ENCODE assay signal across 1 cellular context in the genomic region with DNA sequence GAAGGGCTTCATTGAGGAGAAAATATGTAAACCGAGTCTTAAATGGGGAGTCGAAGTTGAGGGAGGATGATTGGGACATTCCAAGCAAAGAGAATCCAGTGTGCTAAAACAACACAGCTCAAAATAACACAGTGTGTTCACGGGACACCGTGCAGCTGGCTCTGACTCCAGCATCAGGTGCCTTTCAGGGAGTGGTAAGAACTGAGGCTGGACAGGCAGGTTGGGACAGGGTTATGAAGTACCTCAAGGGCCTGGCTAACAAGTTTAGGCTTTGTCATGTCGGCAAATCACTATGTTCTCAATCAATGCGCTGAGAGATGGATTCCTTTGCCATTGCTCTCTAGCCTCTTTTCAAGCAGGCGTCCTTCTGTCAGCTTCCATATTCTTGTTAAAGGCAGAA.
TF ChIP-seq lines count a peak whose summit lies in the region.

No MANE protein-coding gene starts in this region.

TF ChIP-seq in K562, 482 proteins besides CTCF, POLR2A, EP300 and RAD21:
- TF ChIP-seq ETV1 (tag; conservative IDR thresholded peaks at IDR 0.05; ENCODE audit: low read depth) (no peak), SMARCA5 (IDR thresholded peaks at IDR 0.05) (no peak), PRMT5 (CRISPR knock-in tag; IDR thresholded peaks at IDR 0.05) (no peak), GATA2 (CRISPR knock-in tag; IDR thresholded peaks at IDR 0.05) (no peak), CBFB (CRISPR knock-in tag; IDR thresholded peaks at IDR 0.05) (no peak), ERF (CRISPR knock-in tag; IDR thresholded peaks at IDR 0.05) (no peak), KDM2B (CRISPR knock-in tag; IDR thresholded peaks at IDR 0.05) (no peak), ZNF583 (CRISPR knock-in tag; IDR thresholded peaks at IDR 0.05) (no peak), ZC3H4 (CRISPR knock-in tag; IDR thresholded peaks at IDR 0.05; ENCODE audit: borderline replicate concordance) (no peak), ZNF224 (CRISPR knock-in tag; IDR thresholded peaks at IDR 0.05) (no peak), ZNF764 (CRISPR knock-in tag; IDR thresholded peaks at IDR 0.05; ENCODE audit: low read depth) (no peak), MAFK (IDR thresholded peaks at IDR 0.05; ENCODE audit: low read length) (no peak), JUND (IDR thresholded peaks at IDR 0.05; ENCODE audit: borderline replicate concordance, low read depth, low read length) (no peak), JUND (tag; IDR thresholded peaks at IDR 0.05; ENCODE audit: borderline replicate concordance, low read depth, low read length) (no peak), NR3C1 (CRISPR knock-in tag; IDR thresholded peaks at IDR 0.05) (no peak), ARID2 (IDR thresholded peaks at IDR 0.05) (no peak)
- TF ChIP-seq, protein P1, sequence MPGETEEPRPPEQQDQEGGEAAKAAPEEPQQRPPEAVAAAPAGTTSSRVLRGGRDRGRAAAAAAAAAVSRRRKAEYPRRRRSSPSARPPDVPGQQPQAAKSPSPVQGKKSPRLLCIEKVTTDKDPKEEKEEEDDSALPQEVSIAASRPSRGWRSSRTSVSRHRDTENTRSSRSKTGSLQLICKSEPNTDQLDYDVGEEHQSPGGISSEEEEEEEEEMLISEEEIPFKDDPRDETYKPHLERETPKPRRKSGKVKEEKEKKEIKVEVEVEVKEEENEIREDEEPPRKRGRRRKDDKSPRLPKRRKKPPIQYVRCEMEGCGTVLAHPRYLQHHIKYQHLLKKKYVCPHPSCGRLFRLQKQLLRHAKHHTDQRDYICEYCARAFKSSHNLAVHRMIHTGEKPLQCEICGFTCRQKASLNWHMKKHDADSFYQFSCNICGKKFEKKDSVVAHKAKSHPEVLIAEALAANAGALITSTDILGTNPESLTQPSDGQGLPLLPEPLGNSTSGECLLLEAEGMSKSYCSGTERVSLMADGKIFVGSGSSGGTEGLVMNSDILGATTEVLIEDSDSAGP (CRISPR knock-in tag; IDR thresholded peaks at IDR 0.05) = no peak
- TF ChIP-seq, protein P2, sequence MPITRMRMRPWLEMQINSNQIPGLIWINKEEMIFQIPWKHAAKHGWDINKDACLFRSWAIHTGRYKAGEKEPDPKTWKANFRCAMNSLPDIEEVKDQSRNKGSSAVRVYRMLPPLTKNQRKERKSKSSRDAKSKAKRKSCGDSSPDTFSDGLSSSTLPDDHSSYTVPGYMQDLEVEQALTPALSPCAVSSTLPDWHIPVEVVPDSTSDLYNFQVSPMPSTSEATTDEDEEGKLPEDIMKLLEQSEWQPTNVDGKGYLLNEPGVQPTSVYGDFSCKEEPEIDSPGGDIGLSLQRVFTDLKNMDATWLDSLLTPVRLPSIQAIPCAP (CRISPR knock-in tag; IDR thresholded peaks at IDR 0.05; ENCODE audit: borderline replicate concordance) = no peak
- TF ChIP-seq, protein P3, sequence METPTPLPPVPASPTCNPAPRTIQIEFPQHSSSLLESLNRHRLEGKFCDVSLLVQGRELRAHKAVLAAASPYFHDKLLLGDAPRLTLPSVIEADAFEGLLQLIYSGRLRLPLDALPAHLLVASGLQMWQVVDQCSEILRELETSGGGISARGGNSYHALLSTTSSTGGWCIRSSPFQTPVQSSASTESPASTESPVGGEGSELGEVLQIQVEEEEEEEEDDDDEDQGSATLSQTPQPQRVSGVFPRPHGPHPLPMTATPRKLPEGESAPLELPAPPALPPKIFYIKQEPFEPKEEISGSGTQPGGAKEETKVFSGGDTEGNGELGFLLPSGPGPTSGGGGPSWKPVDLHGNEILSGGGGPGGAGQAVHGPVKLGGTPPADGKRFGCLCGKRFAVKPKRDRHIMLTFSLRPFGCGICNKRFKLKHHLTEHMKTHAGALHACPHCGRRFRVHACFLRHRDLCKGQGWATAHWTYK (CRISPR knock-in tag; IDR thresholded peaks at IDR 0.05) = no peak
- TF ChIP-seq, protein P4, sequence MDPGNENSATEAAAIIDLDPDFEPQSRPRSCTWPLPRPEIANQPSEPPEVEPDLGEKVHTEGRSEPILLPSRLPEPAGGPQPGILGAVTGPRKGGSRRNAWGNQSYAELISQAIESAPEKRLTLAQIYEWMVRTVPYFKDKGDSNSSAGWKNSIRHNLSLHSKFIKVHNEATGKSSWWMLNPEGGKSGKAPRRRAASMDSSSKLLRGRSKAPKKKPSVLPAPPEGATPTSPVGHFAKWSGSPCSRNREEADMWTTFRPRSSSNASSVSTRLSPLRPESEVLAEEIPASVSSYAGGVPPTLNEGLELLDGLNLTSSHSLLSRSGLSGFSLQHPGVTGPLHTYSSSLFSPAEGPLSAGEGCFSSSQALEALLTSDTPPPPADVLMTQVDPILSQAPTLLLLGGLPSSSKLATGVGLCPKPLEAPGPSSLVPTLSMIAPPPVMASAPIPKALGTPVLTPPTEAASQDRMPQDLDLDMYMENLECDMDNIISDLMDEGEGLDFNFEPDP (CRISPR knock-in tag; IDR thresholded peaks at IDR 0.05) = no peak
